16 cellular contexts compared by ENCODE assay signal in genomic region chr18:76722224-76723061, GRCh38.
A peak's percentile ranks its signal among the peaks of the same experiment; 100 is the strongest.
DNase-seq lines count a peak whose midpoint lies in the region; ATAC-seq and TF ChIP-seq lines count a peak whose summit lies in the region.
"Had no signal": no experiment of that assay in that cellular context is flagged by ENCODE, and none has a peak within 500 bp of the region (broad histone marks: within the 10 kb centered on the region; RNA-seq: fewer than 3 reads in every experiment).

No MANE protein-coding gene starts in this region.

- H3K9me3 Mint-ChIP-seq in activated naive CD4-positive, alpha-beta T cell treated with anti-CD3 and anti-CD28 coated beads, Interleukin-2, amount 10 ng/mL, durations not matched to agents 7 days and 5 days, result peaks cover 3% of the 10 kb centered on the region
- peaks cover 4% of the 10 kb centered on the region for H3K9me3 Mint-ChIP-seq in activated T-helper 1 cell treated with anti-CD3 and anti-CD28 coated beads, Interleukin-12 subunit alpha, Interleukin-12 subunit beta, Interleukin-2, Interleukin-4 antibody, amounts not matched to agents 30 ng/mL and 10 ng/mL and 1 ng/mL, durations not matched to agents 14 hours and 24 hours and 36 hours
- H3K9me3 Mint-ChIP-seq in neural progenitor cell, result peaks cover 12% of the 10 kb centered on the region

- H3K9me3 ChIP-seq in DND-41 (ENCODE audit: insufficient read depth, low read length, severe bottlenecking), result no peaks in the 10 kb centered on the region
- no peaks in the 10 kb centered on the region for H3K9me3 ChIP-seq in neural progenitor cell (ENCODE audit: low read depth)
- no peaks in the 10 kb centered on the region for H3K9me3 ChIP-seq in MG63
- H3K9me3 ChIP-seq: HAP-1, Peyer's patch had no signal

- peaks cover 60% of the 10 kb centered on the region for H3K4me1 Mint-ChIP-seq in activated naive CD4-positive, alpha-beta T cell treated with anti-CD3 and anti-CD28 coated beads, Interleukin-2, amount 10 ng/mL, durations not matched to agents 7 days and 5 days
- H3K4me1 Mint-ChIP-seq in activated T-helper 1 cell treated with anti-CD3 and anti-CD28 coated beads, Interleukin-12 subunit alpha, Interleukin-12 subunit beta, Interleukin-2, Interleukin-4 antibody, amounts not matched to agents 30 ng/mL and 10 ng/mL and 1 ng/mL, durations not matched to agents 14 hours and 24 hours and 36 hours (ENCODE audit: low read depth), result peaks cover 71% of the 10 kb centered on the region
- peaks cover 5% of the 10 kb centered on the region for H3K4me1 Mint-ChIP-seq in neural progenitor cell

- H3K27ac ChIP-seq in DND-41 (ENCODE audit: low read length), result peak overlapping the region; percentile 81
- no peak overlapping the region for H3K27ac ChIP-seq in neural progenitor cell
- H3K27ac ChIP-seq: Peyer's patch had no signal

- ATAC-seq in DND-41 (ENCODE audit: insufficient read depth, low read depth), result no peak; the same call in 2 of the 3 replicates

- H2AFZ ChIP-seq in DND-41 (ENCODE audit: low read depth, low read length), result peak overlapping the region; percentile 56
- no peak overlapping the region for H2AFZ ChIP-seq in neural progenitor cell (replicated peaks)

- intact Hi-C loops in activated T-helper 1 cell treated with anti-CD3 and anti-CD28 coated beads, Interleukin-12 subunit alpha, Interleukin-12 subunit beta, Interleukin-2, Interleukin-4 antibody, amounts not matched to agents 30 ng/mL and 10 ng/mL and 1 ng/mL, durations not matched to agents 14 hours and 24 hours and 36 hours (cut with micrococcal nuclease), result no loop called here
- intact Hi-C loops in posterior cingulate gyrus (cut with DNase I), result no loop called here

- H3K36me3 ChIP-seq in DND-41 (ENCODE audit: insufficient read depth, low read length) (no peaks in the 10 kb centered on the region), neural progenitor cell (no peaks in the 10 kb centered on the region), MG63 (no peaks in the 10 kb centered on the region)
- H3K36me3 ChIP-seq: HAP-1, Peyer's patch had no signal

- H4K20me1 ChIP-seq in DND-41 (ENCODE audit: insufficient read depth, low read length) (no peaks in the 10 kb centered on the region), neural progenitor cell (ENCODE audit: low read depth) (no peaks in the 10 kb centered on the region)

- H3K27me3 ChIP-seq in DND-41 (ENCODE audit: insufficient read depth, low read length, poor library complexity), result no peaks in the 10 kb centered on the region
- no peaks in the 10 kb centered on the region for H3K27me3 ChIP-seq in neural progenitor cell
- no peaks in the 10 kb centered on the region for H3K27me3 ChIP-seq in MG63
- H3K27me3 ChIP-seq: Peyer's patch had no signal

- TF ChIP-seq CTCF in DND-41 (IDR thresholded peaks at IDR 0.05; ENCODE audit: borderline replicate concordance, extremely low read depth, low read length, poor library complexity, severe bottlenecking), result peak; percentile 46
- no peak for TF ChIP-seq CTCF in neural progenitor cell (IDR thresholded peaks at IDR 0.05)

- H3K4me2 ChIP-seq in DND-41 (ENCODE audit: insufficient read depth, low read length), result peak overlapping the region; percentile 45
- H3K4me2 ChIP-seq in neural progenitor cell, result no peak overlapping the region

- no peak overlapping the region for H3K4me3 Mint-ChIP-seq in activated naive CD4-positive, alpha-beta T cell treated with anti-CD3 and anti-CD28 coated beads, Interleukin-2, amount 10 ng/mL, durations not matched to agents 7 days and 5 days
- no peak overlapping the region for H3K4me3 Mint-ChIP-seq in activated T-helper 1 cell treated with anti-CD3 and anti-CD28 coated beads, Interleukin-12 subunit alpha, Interleukin-12 subunit beta, Interleukin-2, Interleukin-4 antibody, amounts not matched to agents 30 ng/mL and 10 ng/mL and 1 ng/mL, durations not matched to agents 14 hours and 24 hours and 36 hours
- no peak overlapping the region for H3K4me3 Mint-ChIP-seq in neural progenitor cell

- H3K4me3 ChIP-seq in DND-41 (ENCODE audit: low read depth in 1 of 2, low read length in 2 of 2) (peak overlapping the region in 1 of 2 experiments; percentile 39; a peak in 2 of 4 replicates), neural progenitor cell (no peak overlapping the region), MG63 (no peak overlapping the region)
- H3K4me3 ChIP-seq: HAP-1, Peyer's patch had no signal

- H3K79me2 ChIP-seq in DND-41 (ENCODE audit: insufficient read depth, low read length) (no peaks in the 10 kb centered on the region), neural progenitor cell (ENCODE audit: low read depth) (no peaks in the 10 kb centered on the region)

- H3K27me3 Mint-ChIP-seq in activated naive CD4-positive, alpha-beta T cell treated with anti-CD3 and anti-CD28 coated beads, Interleukin-2, amount 10 ng/mL, durations not matched to agents 7 days and 5 days, result peaks cover 26% of the 10 kb centered on the region
- H3K27me3 Mint-ChIP-seq in activated T-helper 1 cell treated with anti-CD3 and anti-CD28 coated beads, Interleukin-12 subunit alpha, Interleukin-12 subunit beta, Interleukin-2, Interleukin-4 antibody, amounts not matched to agents 30 ng/mL and 10 ng/mL and 1 ng/mL, durations not matched to agents 14 hours and 24 hours and 36 hours (ENCODE audit: insufficient read depth), result no peaks in the 10 kb centered on the region
- peaks cover 2% of the 10 kb centered on the region for H3K27me3 Mint-ChIP-seq in neural progenitor cell (ENCODE audit: insufficient read depth, low read depth)

- peak overlapping the region; percentile 48 for H3K9ac ChIP-seq in DND-41 (ENCODE audit: low read depth, low read length)
- H3K9ac ChIP-seq in neural progenitor cell, result no peak overlapping the region

- no peaks in the 10 kb centered on the region for H3F3A ChIP-seq in neural progenitor cell (ENCODE audit: low read depth)

- peaks cover 6% of the 10 kb centered on the region for H3K36me3 Mint-ChIP-seq in activated naive CD4-positive, alpha-beta T cell treated with anti-CD3 and anti-CD28 coated beads, Interleukin-2, amount 10 ng/mL, durations not matched to agents 7 days and 5 days
- peaks cover 3% of the 10 kb centered on the region for H3K36me3 Mint-ChIP-seq in activated T-helper 1 cell treated with anti-CD3 and anti-CD28 coated beads, Interleukin-12 subunit alpha, Interleukin-12 subunit beta, Interleukin-2, Interleukin-4 antibody, amounts not matched to agents 30 ng/mL and 10 ng/mL and 1 ng/mL, durations not matched to agents 14 hours and 24 hours and 36 hours (ENCODE audit: low read depth)
- H3K36me3 Mint-ChIP-seq in neural progenitor cell, result no peaks in the 10 kb centered on the region

- CTCF ChIA-PET in activated naive CD4-positive, alpha-beta T cell treated with anti-CD3 and anti-CD28 coated beads, Interleukin-2, amount 10 ng/mL, durations not matched to agents 7 days and 5 days (lab: Charles Lee), result interaction anchor here (2.4 to 2.5 kb wide), 2 partner anchors 13 to 80 kb away, joined by 10 to 18 read pairs; no protein-coding TSS in a partner anchor

- H3K4me1 ChIP-seq in DND-41 (ENCODE audit: insufficient read depth, low read length) (peaks cover 55% of the 10 kb centered on the region), neural progenitor cell (no peaks in the 10 kb centered on the region)
- H3K4me1 ChIP-seq: HAP-1, Peyer's patch had no signal

- peak overlapping the region; percentile 93 for H3K27ac Mint-ChIP-seq in activated naive CD4-positive, alpha-beta T cell treated with anti-CD3 and anti-CD28 coated beads, Interleukin-2, amount 10 ng/mL, durations not matched to agents 7 days and 5 days
- H3K27ac Mint-ChIP-seq in activated T-helper 1 cell treated with anti-CD3 and anti-CD28 coated beads, Interleukin-12 subunit alpha, Interleukin-12 subunit beta, Interleukin-2, Interleukin-4 antibody, amounts not matched to agents 30 ng/mL and 10 ng/mL and 1 ng/mL, durations not matched to agents 14 hours and 24 hours and 36 hours, result peak overlapping the region; percentile 13
- peak overlapping the region; percentile 81 for H3K27ac Mint-ChIP-seq in neural progenitor cell

- no peak for DNase-seq in activated naive CD4-positive, alpha-beta T cell treated with anti-CD3 and anti-CD28 coated beads, Interleukin-2, amount 10 ng/mL, durations not matched to agents 7 days and 5 days
- DNase-seq in activated naive CD4-positive, alpha-beta T cell treated with anti-CD3 and anti-CD28 coated beads, Interleukin-2, amount 50 U/mL, for 16 hours, result no peak
- DNase-seq in DND-41 (peak; percentile 33), neural progenitor cell (ENCODE audit: low spot score) (no peak), MG63 (no peak), posterior cingulate gyrus (no peak)
- no peak for DNase-seq in activated T-helper 1 cell treated with anti-CD3 and anti-CD28 coated beads, Interleukin-12 subunit alpha, Interleukin-12 subunit beta, Interleukin-2, Interleukin-4 antibody, amounts not matched to agents 30 ng/mL and 10 ng/mL and 1 ng/mL, durations not matched to agents 14 hours and 24 hours and 36 hours (ENCODE audit: low spot score)
- DNase-seq in activated effector memory CD4-positive, alpha-beta T cell treated with Interleukin-2 at 50 U/mL for 16 hours, result no peak
- DNase-seq: ACHN, Karpas-422, NCI-H187 treated with DMSO at 0.1 percent for 48 hours, NCI-H2171, NCI-H774, Peyer's patch, Right ventricle myocardium superior had no signal

Comparison
In these comparisons a context has a peak if more than half of its experiments do, and no peak if none do; other contexts are left out.
1. H3K27ac Mint-ChIP-seq: peak in every context shown above with its lines; median percentile 93 in activated naive CD4-positive, alpha-beta T cell treated with anti-CD3 and anti-CD28 coated beads, Interleukin-2, amount 10 ng/mL, durations not matched to agents 7 days and 5 days; 81 in neural progenitor cell; 13 in activated T-helper 1 cell treated with anti-CD3 and anti-CD28 coated beads, Interleukin-12 subunit alpha, Interleukin-12 subunit beta, Interleukin-2, Interleukin-4 antibody, amounts not matched to agents 30 ng/mL and 10 ng/mL and 1 ng/mL, durations not matched to agents 14 hours and 24 hours and 36 hours.